ENCODE assay signal across 7 cellular contexts in genomic region chr11:18776324-18776723, GRCh38. TPM values are rescaled to one million over a fixed set of nuclear protein-coding genes. Genes with fewer than 3 reads are reported as not detected.
"Had no signal": no experiment of that assay in that cellular context is flagged by ENCODE, and none has a peak within 500 bp of the region (broad histone marks: within the 10 kb centered on the region; RNA-seq: fewer than 3 reads in every experiment).

No MANE protein-coding gene starts in this region.

- DNase-seq: naive B cell, tibial artery, uterus had no signal

RNA-seq across cellular contexts. Expression of gene PTPN5, which starts 15.3 kb away (rescaled TPM):
- total RNA-seq: activated CD4-positive, alpha-beta memory T cell treated with anti-CD3 and anti-CD28 coated beads, Interleukin-2, amount 10 ng/mL, durations not matched to agents 7 days and 5 days; fibroblast of villous mesenchyme; lung microvascular endothelial cell; smooth muscle cell had no signal

RNA-seq across cellular contexts. Expression of gene IGSF22, which starts 50.3 kb away (rescaled TPM):
- total RNA-seq: smooth muscle cell had no signal
